ENCODE assay signal across 9 cellular contexts in genomic region chr14:72518809-72519377, GRCh38.
DNase-seq lines count a peak whose midpoint lies in the region; ATAC-seq, FAIRE-seq and TF ChIP-seq lines count a peak whose summit lies in the region.
"Had no signal": no experiment of that assay in that cellular context is flagged by ENCODE, and none has a peak within 500 bp of the region (broad histone marks: within the 10 kb centered on the region; RNA-seq: fewer than 3 reads in every experiment).

No MANE protein-coding gene starts in this region.

- FAIRE-seq in GM12892 (lab: Jason Lieb, UNC), result peak; percentile 88

- no peak overlapping the region for H3K4me3 ChIP-seq in dorsolateral prefrontal cortex

- H3K4me1 Mint-ChIP-seq in activated naive CD8-positive, alpha-beta T cell treated with anti-CD3 and anti-CD28 coated beads for 36 hours, result peaks cover 55% of the 10 kb centered on the region

- TF ChIP-seq CTCF in dorsolateral prefrontal cortex (IDR thresholded peaks at IDR 0.05 in 54 of 56, conservative IDR thresholded peaks at IDR 0.05 in 2 of 56; ENCODE audit: low read depth in 1 of 56, partially characterized antibody in 56 of 56), result no peak

- H3K27me3 ChIP-seq in dorsolateral prefrontal cortex, result no peaks in the 10 kb centered on the region

- intact Hi-C loops in dorsolateral prefrontal cortex (cut with DNase I), result loop anchor here in 1 of 2 donors (10.0 kb wide), 2 partner anchors 766 to 956 kb away; no protein-coding TSS in a partner anchor

- H3K27ac ChIP-seq in dorsolateral prefrontal cortex, result peak overlapping the region in 1 of 59 donors; percentile 1
- H3K27ac ChIP-seq: parathyroid adenoma had no signal

- H3K36me3 Mint-ChIP-seq in activated naive CD8-positive, alpha-beta T cell treated with anti-CD3 and anti-CD28 coated beads for 36 hours, result peaks cover 8% of the 10 kb centered on the region

- H3K9me3 Mint-ChIP-seq in activated naive CD8-positive, alpha-beta T cell treated with anti-CD3 and anti-CD28 coated beads for 36 hours, result peaks cover 11% of the 10 kb centered on the region

- H3K27ac Mint-ChIP-seq in activated naive CD8-positive, alpha-beta T cell treated with anti-CD3 and anti-CD28 coated beads for 36 hours, result peak overlapping the region; percentile 81

- H3K27me3 Mint-ChIP-seq in activated naive CD8-positive, alpha-beta T cell treated with anti-CD3 and anti-CD28 coated beads for 36 hours, result no peaks in the 10 kb centered on the region

- DNase-seq in GM12892 (ENCODE audit: insufficient read length) (no peak), NAMALWA (ENCODE audit: low spot score) (peak; percentile 44), kidney glomerular epithelial cell (lab: John Stamatoyannopoulos, UW) (no peak), NCI-H1092 (lab: John Stamatoyannopoulos, UW) (no peak), NCI-H345 treated with DMSO at 0.1 percent for 48 hours (lab: John Stamatoyannopoulos, UW; ENCODE audit: unreplicated experiment) (no peak), dorsolateral prefrontal cortex (no peak)
- peak; percentile 38 for DNase-seq in activated naive CD8-positive, alpha-beta T cell treated with anti-CD3 and anti-CD28 coated beads for 36 hours

- peak overlapping the region; percentile 40 for H3K4me3 Mint-ChIP-seq in activated naive CD8-positive, alpha-beta T cell treated with anti-CD3 and anti-CD28 coated beads for 36 hours

- ATAC-seq in GM21825 (IDR thresholded peaks at IDR 0.05; ENCODE audit: unreplicated experiment), result peak; percentile 54

- no peak for TF ChIP-seq POLR2A in GM12892 (IDR thresholded peaks at IDR 0.05; ENCODE audit: low read depth, low read length)

Comparison
In these comparisons a context has a peak if more than half of its experiments do, and no peak if none do; other contexts are left out.
1. DNase-seq: peak in NAMALWA (single experiment) and activated naive CD8-positive, alpha-beta T cell treated with anti-CD3 and anti-CD28 coated beads for 36 hours (single experiment); none in GM12892 (single experiment), kidney glomerular epithelial cell (single experiment), NCI-H1092 (single experiment), NCI-H345 treated with DMSO at 0.1 percent for 48 hours (single experiment) and dorsolateral prefrontal cortex (0 of 10).